15 cellular contexts compared by ENCODE assay signal in genomic region chr10:34058922-34059614, GRCh38.
"Had no signal": no experiment of that assay in that cellular context is flagged by ENCODE, and none has a peak within 500 bp of the region (broad histone marks: within the 10 kb centered on the region; RNA-seq: fewer than 3 reads in every experiment).

No MANE protein-coding gene starts in this region.

- H3K4me1 ChIP-seq: parathyroid adenoma had no signal

- H3K27me3 ChIP-seq: suprapubic skin had no signal

- H3K27me3 Mint-ChIP-seq: activated T-helper 17 cell treated with anti-CD3 and anti-CD28 coated beads, Interleukin-2, amount 50 U/mL, for 72 hours; effector memory CD8-positive, alpha-beta T cell; type B pancreatic cell had no signal

- H3K4me3 ChIP-seq: suprapubic skin had no signal

- H3K9me3 Mint-ChIP-seq: type B pancreatic cell had no signal

- H3K4me3 Mint-ChIP-seq: activated CD4-positive, alpha-beta T cell treated with anti-CD3 and anti-CD28 coated beads for 36 hours; activated CD8-positive, alpha-beta T cell treated with anti-CD3 and anti-CD28 coated beads, Interleukin-2, amount 10 ng/mL, durations not matched to agents 7 days and 5 days; activated naive CD4-positive, alpha-beta T cell treated with anti-CD3 and anti-CD28 coated beads for 36 hours; activated T-helper 17 cell treated with anti-CD3 and anti-CD28 coated beads, Interleukin-2, amount 50 U/mL, for 72 hours; effector memory CD8-positive, alpha-beta T cell; type B pancreatic cell had no signal

- H3K36me3 Mint-ChIP-seq: type B pancreatic cell had no signal

- H3K4me1 Mint-ChIP-seq: activated CD4-positive, alpha-beta T cell treated with anti-CD3 and anti-CD28 coated beads for 36 hours; activated T-helper 17 cell treated with anti-CD3 and anti-CD28 coated beads, Interleukin-2, amount 50 U/mL, for 72 hours had no signal

- H3K36me3 ChIP-seq: suprapubic skin, WERI-Rb-1 had no signal

- H3K27ac Mint-ChIP-seq: activated CD4-positive, alpha-beta T cell treated with anti-CD3 and anti-CD28 coated beads for 36 hours; activated CD8-positive, alpha-beta T cell treated with anti-CD3 and anti-CD28 coated beads, Interleukin-2, amount 10 ng/mL, durations not matched to agents 7 days and 5 days; activated naive CD4-positive, alpha-beta T cell treated with anti-CD3 and anti-CD28 coated beads for 36 hours; activated T-helper 17 cell treated with anti-CD3 and anti-CD28 coated beads, Interleukin-2, amount 50 U/mL, for 72 hours; effector memory CD8-positive, alpha-beta T cell; type B pancreatic cell had no signal

- H3K27ac ChIP-seq: epithelial cell of prostate, parathyroid adenoma, suprapubic skin, WERI-Rb-1 had no signal

- DNase-seq: activated CD4-positive, alpha-beta T cell treated with anti-CD3 and anti-CD28 coated beads for 36 hours; activated CD8-positive, alpha-beta T cell treated with anti-CD3 and anti-CD28 coated beads, Interleukin-2, amount 10 ng/mL, durations not matched to agents 7 days and 5 days; activated naive CD4-positive, alpha-beta T cell treated with anti-CD3 and anti-CD28 coated beads for 36 hours; effector memory CD8-positive, alpha-beta T cell; mesenchymal stem cell; right cardiac atrium; stimulated activated CD4-positive, alpha-beta T cell treated with anti-CD3 and anti-CD28 coated beads, Interleukin-12 subunit alpha, Interleukin-12 subunit beta, amount 100 ng/mL, for 4 hours; stimulated activated naive CD4-positive, alpha-beta T cell; T-helper 9 cell; WERI-Rb-1 had no signal
